14 cellular contexts compared by ENCODE assay signal in genomic region chr9:14308751-14309140, GRCh38. TPM values are rescaled to one million over a fixed set of nuclear protein-coding genes. Genes with fewer than 3 reads are reported as not detected.
A peak's percentile ranks its signal among the peaks of the same experiment; 100 is the strongest.
DNase-seq lines count a peak whose midpoint lies in the region; ATAC-seq and TF ChIP-seq lines count a peak whose summit lies in the region.
"Had no signal": no experiment of that assay in that cellular context is flagged by ENCODE, and none has a peak within 500 bp of the region (broad histone marks: within the 10 kb centered on the region; RNA-seq: fewer than 3 reads in every experiment).

No MANE protein-coding gene starts in this region.

- H3K4me3 ChIP-seq in Panc1 (ENCODE audit: low read depth in 2 of 2, low read length in 2 of 2) (peak overlapping the region in 1 of 2 experiments; percentile 37; a peak in 1 of 4 replicates), breast epithelium (peak overlapping the region; percentile 73 to 83 (median 79)), stomach (peak overlapping the region in 2 of 4 donors; percentile 62 to 70)

- TF ChIP-seq CTCF in Panc1 (IDR thresholded peaks at IDR 0.05) = no peak
- no peak for TF ChIP-seq CTCF in breast epithelium (IDR thresholded peaks at IDR 0.05)
- TF ChIP-seq CTCF in stomach (IDR thresholded peaks at IDR 0.05) = no peak

- POLR2A ChIA-PET in Panc1 (lab: Charles Lee) = no interaction called here

- TF ChIP-seq POLR2A in breast epithelium (IDR thresholded peaks at IDR 0.05) (no peak), stomach (IDR thresholded peaks at IDR 0.05) (no peak)

- no peak for TF ChIP-seq EP300 in stomach (IDR thresholded peaks at IDR 0.05)

- 27 to 52% (median 33%) methylated on average over 5 of the region's 5 CpGs for WGBS in stomach, 5 donors

- DNase-seq in Panc1 (ENCODE audit: low read depth, low spot score) (no peak), breast epithelium (ENCODE audit: low spot score in 2 of 2) (no peak), stomach (no peak), glomerular visceral epithelial cell (ENCODE audit: extremely low spot score) (no peak)
- DNase-seq: activated CD8-positive, alpha-beta T cell treated with anti-CD3 and anti-CD28 coated beads for 36 hours; activated naive CD4-positive, alpha-beta T cell; CD8-positive, alpha-beta memory T cell; MM.1S; posterior cingulate gyrus; stimulated activated CD4-positive, alpha-beta T cell treated with anti-CD3 and anti-CD28 coated beads, Interleukin-4, amount 100 ng/mL, for 24 hours; stimulated activated naive CD8-positive, alpha-beta T cell treated with anti-CD3 and anti-CD28 coated beads, Interleukin-15, Interleukin-2, amounts not matched to agents 100 U/mL and 50 U/mL, for 24 hours had no signal

- CTCF ChIA-PET in Panc1 (lab: Charles Lee) = no interaction called here

- H3K27me3 ChIP-seq in Panc1 (ENCODE audit: control insufficient read depth, insufficient read depth, low read length) (no peaks in the 10 kb centered on the region), breast epithelium (no peaks in the 10 kb centered on the region), layer of hippocampus (ENCODE audit: control insufficient read depth, insufficient read depth, low read length) (no peaks in the 10 kb centered on the region), stomach (peaks cover 0 to 16% (median 4%) of the 10 kb centered on the region in 3 donors)

- ATAC-seq in Panc1 = no peak
- no peak for ATAC-seq in HG02981 (IDR thresholded peaks at IDR 0.05; ENCODE audit: unreplicated experiment)
- no peak for ATAC-seq in GM21786 (IDR thresholded peaks at IDR 0.05; ENCODE audit: unreplicated experiment)

- H3K27ac ChIP-seq in Panc1 (ENCODE audit: low read length) (peak overlapping the region; percentile 82), breast epithelium (peak overlapping the region; percentile 49 to 96), layer of hippocampus (ENCODE audit: low read depth, low read length) (peak overlapping the region; percentile 27), stomach (peak overlapping the region in 4 of 5 donors; percentile 54 to 99 (median 83))

- no TSS peak for BruUV-seq in Panc1 (replicated peaks; lab: Mats Ljungman, UMichigan)

- H3K36me3 ChIP-seq in Panc1 (ENCODE audit: control insufficient read depth, insufficient read depth, low read length) (no peaks in the 10 kb centered on the region), breast epithelium (no peaks in the 10 kb centered on the region), stomach (peaks cover 3 to 24% (median 10%) of the 10 kb centered on the region in 4 donors)

- in situ Hi-C loops in Panc1 (cut with HindIII; ENCODE audit: low pct_unique_long_range_greater_than_20kb, low sequenced_read_pairs) = no loop called here

- H3K9me3 ChIP-seq in Panc1 (ENCODE audit: control insufficient read depth, insufficient read depth, low read depth, low read length) = no peaks in the 10 kb centered on the region
- no peaks in the 10 kb centered on the region for H3K9me3 ChIP-seq in breast epithelium
- H3K9me3 ChIP-seq in stomach = no peaks in the 10 kb centered on the region

- intact Hi-C loops in Panc1 (cut with micrococcal nuclease; ENCODE audit: unreplicated experiment) = no loop called here
- intact Hi-C loops in breast epithelium (cut with DNase I; ENCODE audit: low total_unique reads) = loop anchor here (5.0 kb wide), 1 partner anchor 111 kb away; no protein-coding TSS in a partner anchor
- intact Hi-C loops in stomach (cut with DNase I; ENCODE audit: low total_unique reads) = no loop called here

- H3K4me1 ChIP-seq in Panc1 (ENCODE audit: control insufficient read depth, insufficient read depth, low read length) (no peaks in the 10 kb centered on the region; the same call in none of the 2 replicates), breast epithelium (peaks cover 0 to 7% of the 10 kb centered on the region in 2 donors), stomach (peaks cover 6 to 68% (median 37%) of the 10 kb centered on the region in 4 donors)

RNA-seq across cellular contexts. Expression of gene NFIB, which starts 5.2 kb away (rescaled TPM):
- 26.7 TPM for total RNA-seq in Panc1 (2021; ENCODE audit: unreplicated experiment)
- polyA plus RNA-seq in Panc1 (2012; ENCODE audit: insufficient read length) = 5.0 TPM
- 100 to 1,000 TPM in 2 of 3 donors, 10 to 100 TPM in 1; 95.2 to 237 (median 105) TPM for total RNA-seq in breast epithelium
- 100 to 1,000 TPM in 4 of 5 donors, 10 to 100 TPM in 1; 30.1 to 624 (median 148) TPM for total RNA-seq in stomach
- 1 to 10 TPM; 6.7 to 9.4 (median 7.7) TPM for polyA plus RNA-seq in stomach
- total RNA-seq: activated CD8-positive, alpha-beta T cell treated with anti-CD3 and anti-CD28 coated beads for 36 hours; CD8-positive, alpha-beta memory T cell had no signal
- polyA plus RNA-seq: CD8-positive, alpha-beta memory T cell had no signal

Comparison
In these comparisons a context has a peak if more than half of its experiments do, and no peak if none do; other contexts are left out.
1. H3K27ac ChIP-seq: peak in every context shown above with its lines; median percentile 83 in stomach; 82 in Panc1; 72 in breast epithelium; 27 in layer of hippocampus.